Comparison of ENCODE assay signal across 25 cellular contexts in the genomic region with DNA sequence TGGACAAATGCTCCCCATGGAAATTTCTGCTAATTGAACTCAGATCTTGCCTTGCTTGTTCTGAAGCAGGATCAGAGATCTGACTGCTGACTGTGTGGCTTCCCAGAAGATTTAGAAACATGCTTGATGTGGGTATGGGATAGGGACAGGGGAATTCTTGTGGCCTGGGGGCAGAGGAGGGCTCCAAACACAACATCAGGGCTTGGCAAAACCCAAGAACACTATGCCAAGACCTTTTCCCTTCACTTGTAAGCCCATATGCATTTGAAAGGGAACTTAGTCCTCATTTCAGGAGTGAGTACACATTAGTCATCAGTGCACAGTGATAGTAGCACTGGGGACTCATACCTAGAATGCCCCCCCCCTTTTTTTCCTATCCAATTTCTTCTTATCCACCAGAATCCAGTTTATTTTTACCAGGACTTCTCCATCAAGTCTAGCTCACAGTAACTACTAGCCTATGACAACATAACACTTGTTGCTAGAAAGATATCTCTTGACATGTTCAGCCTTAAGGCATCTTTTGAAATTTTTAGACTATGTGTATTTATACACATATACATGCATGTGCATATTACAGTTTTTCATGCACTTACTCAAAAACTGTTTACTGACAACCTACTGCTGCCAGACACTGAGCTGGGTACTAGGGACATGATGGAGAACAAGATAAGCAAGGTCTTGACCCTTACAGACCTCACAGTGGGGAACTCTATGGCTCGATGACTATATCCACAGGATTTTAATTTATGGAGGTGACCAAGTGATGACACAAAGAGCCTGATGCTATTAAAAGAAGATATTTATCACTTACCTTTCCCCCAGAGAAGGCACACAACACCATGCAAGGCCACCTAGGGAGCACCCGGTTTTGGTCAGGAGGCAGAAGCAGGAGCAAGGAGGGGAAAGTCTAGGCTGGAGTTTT.
A peak's percentile ranks its signal among the peaks of the same experiment; 100 is the strongest.
DNase-seq lines count a peak whose midpoint lies in the region; ATAC-seq, FAIRE-seq and TF ChIP-seq lines count a peak whose summit lies in the region.
"Had no signal": no experiment of that assay in that cellular context is flagged by ENCODE, and none has a peak within 500 bp of the region (broad histone marks: within the 10 kb centered on the region; RNA-seq: fewer than 3 reads in every experiment).

No MANE protein-coding gene starts in this region.

- dilution Hi-C loops in keratinocyte (cut with MboI; ENCODE audit: extremely low pct_ligation_motif_present, low sequenced_read_pairs) = no loop called here

- H3K9me3 ChIP-seq in keratinocyte (ENCODE audit: control insufficient read depth, low read depth, low read length) = no peaks in the 10 kb centered on the region
- H3K9me3 ChIP-seq: heart right ventricle had no signal

- H3K9ac ChIP-seq in keratinocyte (ENCODE audit: control insufficient read depth, extremely low read depth, insufficient read depth, low read length) = no peak overlapping the region
- H3K9ac ChIP-seq: parathyroid adenoma had no signal

- H2AFZ ChIP-seq in keratinocyte (ENCODE audit: control insufficient read depth, low read length) = no peak overlapping the region
- H2AFZ ChIP-seq: parathyroid adenoma had no signal

- peaks cover 4% of the 10 kb centered on the region for H3K4me1 ChIP-seq in keratinocyte (ENCODE audit: control insufficient read depth, extremely low read depth, insufficient read depth, low read length)
- H3K4me1 ChIP-seq: parathyroid adenoma had no signal

- H3K9me1 ChIP-seq in keratinocyte (ENCODE audit: control insufficient read depth, extremely low read depth, insufficient read depth, low read length) = no peaks in the 10 kb centered on the region

- DNase-seq in EH (ENCODE audit: low read depth) (peak; percentile 55), NCI-H146 treated with DMSO at 0.1 percent for 48 hours (lab: John Stamatoyannopoulos, UW; ENCODE audit: unreplicated experiment) (peak; percentile 65), astrocyte of the spinal cord (ENCODE audit: low read depth, low spot score) (peak; percentile 66), keratinocyte (ENCODE audit: low read depth, low spot score) (no peak), omental fat pad (ENCODE audit: low spot score) (no peak), amygdala (lab: John Stamatoyannopoulos, UW) (no peak)
- DNase-seq in activated CD4-positive, alpha-beta T cell treated with anti-CD3 and anti-CD28 coated beads, Interleukin-2, amount 50 U/mL, for 1 hour = no peak
- DNase-seq: activated CD4-positive, CD25-positive, alpha-beta regulatory T cell treated with anti-CD3 and anti-CD28 coated beads, Interleukin-2, amount 50 U/mL, for 72 hours; activated CD8-positive, alpha-beta memory T cell treated with anti-CD3 and anti-CD28 coated beads, Interleukin-2, amount 10 ng/mL, durations not matched to agents 7 days and 5 days; activated naive CD4-positive, alpha-beta T cell; COR-L47; dorsolateral prefrontal cortex; erythroblast; GDM1; HCEC 1CT; heart right ventricle; naive thymus-derived CD8-positive, alpha-beta T cell; NCI-H2081 treated with DMSO at 0.1 percent for 48 hours; NCI-H524; small intestine; stimulated activated CD8-positive, alpha-beta memory T cell treated with anti-CD3 and anti-CD28 coated beads, Interleukin-4, amount 100 ng/mL, for 48 hours; T-helper 9 cell had no signal

- no peak overlapping the region for H3K4me2 ChIP-seq in keratinocyte (ENCODE audit: control insufficient read depth, extremely low read depth, insufficient read depth, low read depth, low read length)

- no peak for ATAC-seq in GM19467 (IDR thresholded peaks at IDR 0.05; ENCODE audit: unreplicated experiment)
- no peak for ATAC-seq in omental fat pad (ENCODE audit: low FRiP score)
- ATAC-seq: activated CD8-positive, alpha-beta memory T cell treated with anti-CD3 and anti-CD28 coated beads, Interleukin-2, amount 10 ng/mL, durations not matched to agents 7 days and 5 days; heart right ventricle; naive thymus-derived CD8-positive, alpha-beta T cell had no signal

- H3K4me3 ChIP-seq in astrocyte of the spinal cord (ENCODE audit: low read depth, low read length) (no peak overlapping the region), keratinocyte (ENCODE audit: control insufficient read depth in 2 of 3, extremely low read depth in 1 of 3, insufficient read depth in 2 of 3, low read depth in 1 of 3, low read length in 3 of 3) (no peak overlapping the region)
- H3K4me3 ChIP-seq: dorsolateral prefrontal cortex, heart right ventricle, SK-N-MC had no signal

- in situ Hi-C loops in astrocyte of the spinal cord (cut with HindIII; ENCODE audit: low sequenced_read_pairs) = no loop called here

- FAIRE-seq in keratinocyte (lab: Jason Lieb, UNC) = peak; percentile 41
- FAIRE-seq: small intestine had no signal

- no peaks in the 10 kb centered on the region for H3K27me3 ChIP-seq in keratinocyte (ENCODE audit: control insufficient read depth, extremely low read depth, insufficient read depth, low read length)

- no peak overlapping the region for H3K27ac ChIP-seq in keratinocyte (ENCODE audit: control insufficient read depth, insufficient read depth, low read length)
- H3K27ac ChIP-seq: dorsolateral prefrontal cortex, heart right ventricle, parathyroid adenoma, SK-N-MC had no signal

- no peaks in the 10 kb centered on the region for H4K20me1 ChIP-seq in keratinocyte (ENCODE audit: control insufficient read depth, extremely low read depth, insufficient read depth, low read length)

- no peak for TF ChIP-seq CTCF in astrocyte of the spinal cord (IDR thresholded peaks at IDR 0.05; ENCODE audit: low read depth, low read length)
- TF ChIP-seq CTCF in keratinocyte (optimal IDR thresholded peaks at IDR 0.05 in 1 of 3, IDR thresholded peaks at IDR 0.05 in 1 of 3, conservative IDR thresholded peaks at IDR 0.05 in 1 of 3; ENCODE audit: extremely low read depth in 1 of 3, insufficient read depth in 2 of 3, low read length in 3 of 3) = no peak
- TF ChIP-seq CTCF in omental fat pad (IDR thresholded peaks at IDR 0.05) = no peak

- H3K79me2 ChIP-seq in keratinocyte (ENCODE audit: control insufficient read depth, insufficient read depth, low read length) = no peaks in the 10 kb centered on the region
- H3K79me2 ChIP-seq: parathyroid adenoma had no signal

- H3K36me3 ChIP-seq in keratinocyte (ENCODE audit: control insufficient read depth in 2 of 2, extremely low read depth in 1 of 2, insufficient read depth in 2 of 2, low read length in 2 of 2) = no peaks in the 10 kb centered on the region
- H3K36me3 ChIP-seq: heart right ventricle had no signal

Comparison
In these comparisons a context has a peak if more than half of its experiments do, and no peak if none do; other contexts are left out.
1. DNase-seq: peak in EH (single experiment), NCI-H146 treated with DMSO at 0.1 percent for 48 hours (single experiment) and astrocyte of the spinal cord (single experiment); none in keratinocyte (single experiment), omental fat pad (single experiment), amygdala (0 of 56) and activated CD4-positive, alpha-beta T cell treated with anti-CD3 and anti-CD28 coated beads, Interleukin-2, amount 50 U/mL, for 1 hour (single experiment).